ENCODE assay signal across 8 cellular contexts in the genomic region with DNA sequence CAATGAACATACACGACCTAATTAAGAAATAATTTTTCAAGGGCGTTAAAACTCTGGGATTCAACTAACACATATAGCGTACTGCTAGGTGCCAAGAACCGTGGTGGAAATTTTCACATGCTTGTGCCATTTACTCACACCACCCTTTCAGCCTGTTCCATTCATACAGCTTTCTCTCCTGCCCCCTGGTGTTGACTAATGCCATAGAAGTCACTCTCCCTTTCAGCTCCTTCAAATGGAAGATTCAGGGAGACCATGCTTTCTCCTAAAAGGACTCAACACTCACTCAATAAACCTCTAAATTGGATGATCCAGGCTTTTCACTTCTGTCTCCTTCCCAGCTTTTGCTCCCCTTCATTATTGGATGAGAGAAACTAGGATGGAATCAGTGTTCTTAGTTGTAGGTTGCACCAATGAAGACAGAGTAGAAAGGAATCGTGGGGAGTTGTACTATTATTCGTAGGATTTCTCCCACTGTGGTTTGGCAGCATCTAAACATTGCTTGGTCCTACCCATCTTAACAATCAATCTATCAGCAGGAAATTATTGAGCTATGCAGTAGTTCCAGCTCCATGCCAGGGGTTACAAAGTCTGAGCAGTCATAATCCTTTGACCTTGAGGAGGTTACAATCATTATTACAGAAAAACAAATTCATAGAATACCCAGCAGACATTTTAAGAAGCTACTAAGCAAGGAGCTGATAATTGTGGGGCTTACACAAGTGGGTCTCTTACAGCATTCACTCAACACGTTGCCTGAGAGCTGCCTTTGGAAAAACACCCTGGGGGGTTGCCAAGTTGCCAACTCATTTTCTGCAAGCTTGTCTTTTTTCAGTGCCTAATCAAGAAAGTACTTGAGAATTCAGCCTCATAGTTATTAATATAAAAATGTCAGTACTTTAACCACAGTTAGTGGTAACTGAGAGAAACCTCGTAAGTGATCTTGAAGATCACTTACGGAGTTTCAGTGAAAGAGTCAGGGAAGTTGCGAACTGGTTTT. TPM values are rescaled to one million over a fixed set of nuclear protein-coding genes. Genes with fewer than 3 reads are reported as not detected.
A peak's percentile ranks its signal among the peaks of the same experiment; 100 is the strongest.
DNase-seq lines count a peak whose midpoint lies in the region; ATAC-seq and TF ChIP-seq lines count a peak whose summit lies in the region.

No MANE protein-coding gene starts in this region.

- peak; percentile 35 for DNase-seq in activated T-cell treated with anti-CD3 and anti-CD28 coated beads for 1 hour (ENCODE audit: low read depth)
- no peak for DNase-seq in activated T-cell treated with anti-CD3 and anti-CD28 coated beads, Interleukin-2, amount 50 U/mL, for 1 hour
- DNase-seq in Kasumi-1 (lab: John Stamatoyannopoulos, UW), result peak; percentile 86 to 94
- peak; percentile 80 for DNase-seq in RPMI7951 (ENCODE audit: low read depth)
- peak in 1 of 2 donors; percentile 86 for DNase-seq in ascending aorta (ENCODE audit: low spot score in 2 of 2)
- DNase-seq in hippocampal formation (lab: John Stamatoyannopoulos, UW), result peak; percentile 47 to 76
- peak; percentile 69 to 78 for DNase-seq in gastrocnemius medialis
- DNase-seq in posterior vena cava (ENCODE audit: low spot score), result no peak

- H3K36me3 ChIP-seq in ascending aorta (peaks cover 0 to under 1% of the 10 kb centered on the region in 2 donors), gastrocnemius medialis (no peaks in the 10 kb centered on the region)

- TF ChIP-seq CTCF in ascending aorta (IDR thresholded peaks at IDR 0.05) (peak; percentile 70 to 85 (median 80)), gastrocnemius medialis (IDR thresholded peaks at IDR 0.05 in 4 of 5, conservative IDR thresholded peaks at IDR 0.05 in 1 of 5) (peak; percentile 81 to 91 (median 89))

- intact Hi-C loops in ascending aorta (cut with DNase I) (loop anchor here (1.0 to 5.0 kb wide), 5 partner anchors 83 to 337 kb away; partner anchors contain the start of gene HECTD2), gastrocnemius medialis (cut with DNase I; ENCODE audit: low total_unique reads) (loop anchor here (1.0 to 2.0 kb wide), 3 partner anchors 83 to 337 kb away; partner anchors contain the start of gene HECTD2), posterior vena cava (cut with DNase I) (loop anchor here (2.0 to 5.0 kb wide), 2 partner anchors 83 to 143 kb away; no protein-coding TSS in a partner anchor)

- no peak overlapping the region for H3K4me3 ChIP-seq in ascending aorta
- no peak overlapping the region for H3K4me3 ChIP-seq in gastrocnemius medialis

- H3K9me3 ChIP-seq in ascending aorta (no peaks in the 10 kb centered on the region), gastrocnemius medialis (no peaks in the 10 kb centered on the region)

- H3K27me3 ChIP-seq in ascending aorta, result no peaks in the 10 kb centered on the region
- no peaks in the 10 kb centered on the region for H3K27me3 ChIP-seq in gastrocnemius medialis

- peak overlapping the region; percentile 10 to 82 for H3K27ac ChIP-seq in ascending aorta
- H3K27ac ChIP-seq in gastrocnemius medialis, result peak overlapping the region; percentile 86 to 94 (median 91)

- peaks cover 3 to 6% of the 10 kb centered on the region in 2 donors for H3K4me1 ChIP-seq in ascending aorta
- H3K4me1 ChIP-seq in gastrocnemius medialis, result peaks cover 13 to 21% of the 10 kb centered on the region in 2 donors

- TF ChIP-seq POLR2A in gastrocnemius medialis (IDR thresholded peaks at IDR 0.05), result no peak

- in situ Hi-C loops in gastrocnemius medialis (cut with MboI; ENCODE audit: low sequenced_read_pairs in 4 of 4), result loop anchor here (5.0 to 25.0 kb wide), 5 partner anchors 81 to 248 kb away; no protein-coding TSS in a partner anchor

- peak; percentile 54 to 65 for ATAC-seq in gastrocnemius medialis

RNA-seq across cellular contexts. Expression of gene PPP1R3C, which starts 2.8 kb away (rescaled TPM):
- not detected in 2 replicates for total RNA-seq in RPMI7951 (2014; rRNA removed; shearing (Covaris generic))
- total RNA-seq in ascending aorta, result 2.0 TPM
- 10 to 100 TPM in 3 of 4 donors, 1 to 10 TPM in 1; 6.6 to 90.7 (median 65.5) TPM for total RNA-seq in gastrocnemius medialis
- 10 to 100 TPM; 29.1 to 51.2 TPM for total RNA-seq in posterior vena cava

Comparison
In these comparisons a context has a peak if more than half of its experiments do, and no peak if none do; other contexts are left out.
1. DNase-seq: peak in activated T-cell treated with anti-CD3 and anti-CD28 coated beads for 1 hour (single experiment), Kasumi-1 (2 of 2), RPMI7951 (single experiment), hippocampal formation (2 of 2) and gastrocnemius medialis (2 of 2); none in activated T-cell treated with anti-CD3 and anti-CD28 coated beads, Interleukin-2, amount 50 U/mL, for 1 hour (single experiment) and posterior vena cava (single experiment).